ENCODE assay signal across 22 cellular contexts in genomic region chr12:52768479-52769200, GRCh38. TPM values are rescaled to one million over a fixed set of nuclear protein-coding genes. Genes with fewer than 3 reads are reported as not detected.
DNase-seq lines count a peak whose midpoint lies in the region; TF ChIP-seq lines count a peak whose summit lies in the region.
"Had no signal": no experiment of that assay in that cellular context is flagged by ENCODE, and none has a peak within 500 bp of the region (broad histone marks: within the 10 kb centered on the region; RNA-seq: fewer than 3 reads in every experiment).

No MANE protein-coding gene starts in this region.

- H2BK5ac ChIP-seq in mesenchymal stem cell (ENCODE audit: low read depth, low read length, poor library complexity, severe bottlenecking): no peak overlapping the region

- H2BK15ac ChIP-seq in mesenchymal stem cell (ENCODE audit: low read depth, poor library complexity, severe bottlenecking): no peak overlapping the region

- H3K27ac ChIP-seq in SJSA1 (no peak overlapping the region), mesenchymal stem cell (ENCODE audit: low read length, poor library complexity, severe bottlenecking) (no peak overlapping the region)
- H3K27ac ChIP-seq: BLaER1 had no signal

- H3K9me3 Mint-ChIP-seq in progenitor cell of endocrine pancreas (ENCODE audit: low read depth): no peaks in the 10 kb centered on the region
- H3K9me3 Mint-ChIP-seq: CD4-positive, alpha-beta memory T cell; CD8-positive, alpha-beta memory T cell had no signal

- DNase-seq in SJSA1 (ENCODE audit: low read depth in 1 of 2, low spot score in 2 of 2): peak; percentile 77 to 89
- no peak for DNase-seq in mesenchymal stem cell
- DNase-seq in progenitor cell of endocrine pancreas (ENCODE audit: low spot score, unreplicated experiment): no peak
- DNase-seq in DMS79 treated with DMSO at 0.1 percent for 48 hours (lab: John Stamatoyannopoulos, UW): no peak
- DNase-seq in HPDE6-E6E7 (ENCODE audit: extremely low spot score): no peak
- DNase-seq: 8988T; ACHN; BE2C; C1 segment of cervical spinal cord; CD4-positive, alpha-beta memory T cell; CD4-positive, CD25-positive, alpha-beta regulatory T cell; CD8-positive, alpha-beta memory T cell; COR-L47; DMS 273 treated with DMSO at 0.1 percent for 48 hours; DMS153; DMS53; DMS79; GF-D8 had no signal

- H3K23ac ChIP-seq in mesenchymal stem cell (ENCODE audit: low read length in 2 of 2): no peak overlapping the region

- H3K9ac ChIP-seq in mesenchymal stem cell (ENCODE audit: low read length): no peak overlapping the region
- H3K9ac ChIP-seq: BLaER1 had no signal

- no peak overlapping the region for H2BK120ac ChIP-seq in mesenchymal stem cell (ENCODE audit: low read depth, low read length)

- H3K36me3 ChIP-seq in SJSA1: no peaks in the 10 kb centered on the region
- no peaks in the 10 kb centered on the region for H3K36me3 ChIP-seq in mesenchymal stem cell (ENCODE audit: control insufficient read depth in 1 of 2, insufficient read depth in 2 of 2, low read depth in 1 of 2, low read length in 2 of 2)
- H3K36me3 ChIP-seq: BE2C, BLaER1 had no signal

- WGBS in mesenchymal stem cell: 90% methylated on average over 10 of the region's 10 CpGs

- H3K79me1 ChIP-seq in mesenchymal stem cell (replicated peaks; ENCODE audit: low read length, poor library complexity, severe bottlenecking): no peaks in the 10 kb centered on the region

- H4K91ac ChIP-seq in mesenchymal stem cell (ENCODE audit: low read length): peak overlapping the region; percentile 18

- no peaks in the 10 kb centered on the region for H3K36me3 Mint-ChIP-seq in progenitor cell of endocrine pancreas (ENCODE audit: insufficient read depth)
- H3K36me3 Mint-ChIP-seq: CD14-positive monocyte; CD4-positive, alpha-beta memory T cell; CD4-positive, CD25-positive, alpha-beta regulatory T cell; CD8-positive, alpha-beta memory T cell had no signal

- H3K4me3 ChIP-seq in SJSA1 (no peak overlapping the region), mesenchymal stem cell (ENCODE audit: insufficient read depth in 1 of 2, low read depth in 1 of 2, low read length in 2 of 2) (no peak overlapping the region)
- H3K4me3 ChIP-seq: BLaER1 had no signal

- no peak overlapping the region for H3K18ac ChIP-seq in mesenchymal stem cell (ENCODE audit: low read depth in 1 of 2, low read length in 2 of 2)

- H3K4me1 Mint-ChIP-seq in progenitor cell of endocrine pancreas (ENCODE audit: low read depth): no peaks in the 10 kb centered on the region
- H3K4me1 Mint-ChIP-seq: CD14-positive monocyte; CD4-positive, alpha-beta memory T cell; CD8-positive, alpha-beta memory T cell had no signal

- H3K27ac Mint-ChIP-seq in progenitor cell of endocrine pancreas: peak overlapping the region; percentile 22
- H3K27ac Mint-ChIP-seq: CD14-positive monocyte; CD4-positive, alpha-beta memory T cell; CD4-positive, CD25-positive, alpha-beta regulatory T cell; CD8-positive, alpha-beta memory T cell had no signal

- peaks cover 73% of the 10 kb centered on the region for H3K27me3 Mint-ChIP-seq in progenitor cell of endocrine pancreas

- H3K4me1 ChIP-seq in SJSA1 (replicated peaks) (no peaks in the 10 kb centered on the region), mesenchymal stem cell (ENCODE audit: control insufficient read depth, insufficient read depth, low read depth, low read length) (no peaks in the 10 kb centered on the region)
- H3K4me1 ChIP-seq: BE2C, BLaER1 had no signal

- H3K27me3 ChIP-seq in SJSA1 (replicated peaks) (peaks cover 93% of the 10 kb centered on the region), mesenchymal stem cell (ENCODE audit: control insufficient read depth in 1 of 2, insufficient read depth in 1 of 2, low read length in 2 of 2) (peaks cover 47 to 84% of the 10 kb centered on the region in 2 experiments)
- H3K27me3 ChIP-seq: BE2C, BLaER1 had no signal

- no peak overlapping the region for H3K4me2 ChIP-seq in mesenchymal stem cell (ENCODE audit: low read length, poor library complexity, severe bottlenecking)
- H3K4me2 ChIP-seq: BLaER1 had no signal

- no peak overlapping the region for H4K8ac ChIP-seq in mesenchymal stem cell (ENCODE audit: low read length)

- H3K4me3 Mint-ChIP-seq in progenitor cell of endocrine pancreas (ENCODE audit: low read depth): no peak overlapping the region
- H3K4me3 Mint-ChIP-seq: CD14-positive monocyte; CD4-positive, alpha-beta memory T cell; CD4-positive, CD25-positive, alpha-beta regulatory T cell; CD8-positive, alpha-beta memory T cell had no signal

- H2AFZ ChIP-seq in mesenchymal stem cell (ENCODE audit: low read depth, low read length): no peak overlapping the region

- H3K14ac ChIP-seq in mesenchymal stem cell (ENCODE audit: low read length in 2 of 2): no peak overlapping the region

- no peak for TF ChIP-seq CTCF in progenitor cell of endocrine pancreas (IDR thresholded peaks at IDR 0.05; ENCODE audit: unreplicated experiment)

- peaks cover 33% of the 10 kb centered on the region for H3K9me3 ChIP-seq in SJSA1 (replicated peaks)
- no peaks in the 10 kb centered on the region for H3K9me3 ChIP-seq in mesenchymal stem cell (ENCODE audit: control insufficient read depth, low read length)
- H3K9me3 ChIP-seq: BE2C, BLaER1 had no signal

- H2BK12ac ChIP-seq in mesenchymal stem cell (ENCODE audit: low read length in 2 of 2): no peak overlapping the region

- H2AK5ac ChIP-seq in mesenchymal stem cell (ENCODE audit: low read length, severe bottlenecking): no peak overlapping the region

- H3K4ac ChIP-seq in mesenchymal stem cell (ENCODE audit: low read depth in 1 of 2, low read length in 2 of 2): no peak overlapping the region

RNA-seq across cellular contexts. Expression of gene KRT76, which starts 8.5 kb away (rescaled TPM):
- total RNA-seq in SJSA1 (2014; rRNA removed; shearing (Covaris generic)): 0.21 TPM in 1 of 2 replicates, not detected in the other
- not detected for polyA plus RNA-seq in mesenchymal stem cell (2013, experiment 1 of 2)
- polyA plus RNA-seq in mesenchymal stem cell (2013, experiment 2 of 2): not detected
- total RNA-seq in progenitor cell of endocrine pancreas: not detected in 2 replicates
- total RNA-seq: A673; CD4-positive, alpha-beta memory T cell; CD4-positive, CD25-positive, alpha-beta regulatory T cell; CD8-positive, alpha-beta memory T cell had no signal
- polyA plus RNA-seq: AG04450; CD14-positive monocyte; CD4-positive, alpha-beta memory T cell; CD4-positive, CD25-positive, alpha-beta regulatory T cell; CD8-positive, alpha-beta memory T cell had no signal

RNA-seq across cellular contexts. Expression of gene KRT3, which starts 27.3 kb away (rescaled TPM):
- total RNA-seq in SJSA1 (2014; rRNA removed; shearing (Covaris generic)): 0.08 TPM in 1 of 2 replicates, not detected in the other
- not detected for polyA plus RNA-seq in mesenchymal stem cell (2013, experiment 1 of 2)
- polyA plus RNA-seq in mesenchymal stem cell (2013, experiment 2 of 2): not detected
- not detected in 2 replicates for total RNA-seq in progenitor cell of endocrine pancreas
- total RNA-seq: A673; CD4-positive, alpha-beta memory T cell; CD4-positive, CD25-positive, alpha-beta regulatory T cell; CD8-positive, alpha-beta memory T cell had no signal
- polyA plus RNA-seq: AG04450; CD14-positive monocyte; CD4-positive, alpha-beta memory T cell; CD4-positive, CD25-positive, alpha-beta regulatory T cell; CD8-positive, alpha-beta memory T cell had no signal

RNA-seq across cellular contexts. Expression of gene KRT4, which starts 45.3 kb away (rescaled TPM):
- total RNA-seq in SJSA1 (2014; rRNA removed; shearing (Covaris generic)): not detected in 2 replicates
- polyA plus RNA-seq in mesenchymal stem cell (2013, experiment 1 of 2): not detected
- not detected for polyA plus RNA-seq in mesenchymal stem cell (2013, experiment 2 of 2)
- total RNA-seq in progenitor cell of endocrine pancreas: 0.29 and 0.38 TPM in 2 replicates
- total RNA-seq: A673; CD4-positive, alpha-beta memory T cell; CD4-positive, CD25-positive, alpha-beta regulatory T cell; CD8-positive, alpha-beta memory T cell had no signal
- polyA plus RNA-seq: CD14-positive monocyte; CD4-positive, alpha-beta memory T cell; CD4-positive, CD25-positive, alpha-beta regulatory T cell; CD8-positive, alpha-beta memory T cell had no signal

Comparison
In these comparisons a context has a peak if more than half of its experiments do, and no peak if none do; other contexts are left out.
1. DNase-seq: peak in SJSA1 (2 of 2); none in mesenchymal stem cell (single experiment), progenitor cell of endocrine pancreas (single experiment), DMS79 treated with DMSO at 0.1 percent for 48 hours (single experiment) and HPDE6-E6E7 (single experiment).